In the genomic region with DNA sequence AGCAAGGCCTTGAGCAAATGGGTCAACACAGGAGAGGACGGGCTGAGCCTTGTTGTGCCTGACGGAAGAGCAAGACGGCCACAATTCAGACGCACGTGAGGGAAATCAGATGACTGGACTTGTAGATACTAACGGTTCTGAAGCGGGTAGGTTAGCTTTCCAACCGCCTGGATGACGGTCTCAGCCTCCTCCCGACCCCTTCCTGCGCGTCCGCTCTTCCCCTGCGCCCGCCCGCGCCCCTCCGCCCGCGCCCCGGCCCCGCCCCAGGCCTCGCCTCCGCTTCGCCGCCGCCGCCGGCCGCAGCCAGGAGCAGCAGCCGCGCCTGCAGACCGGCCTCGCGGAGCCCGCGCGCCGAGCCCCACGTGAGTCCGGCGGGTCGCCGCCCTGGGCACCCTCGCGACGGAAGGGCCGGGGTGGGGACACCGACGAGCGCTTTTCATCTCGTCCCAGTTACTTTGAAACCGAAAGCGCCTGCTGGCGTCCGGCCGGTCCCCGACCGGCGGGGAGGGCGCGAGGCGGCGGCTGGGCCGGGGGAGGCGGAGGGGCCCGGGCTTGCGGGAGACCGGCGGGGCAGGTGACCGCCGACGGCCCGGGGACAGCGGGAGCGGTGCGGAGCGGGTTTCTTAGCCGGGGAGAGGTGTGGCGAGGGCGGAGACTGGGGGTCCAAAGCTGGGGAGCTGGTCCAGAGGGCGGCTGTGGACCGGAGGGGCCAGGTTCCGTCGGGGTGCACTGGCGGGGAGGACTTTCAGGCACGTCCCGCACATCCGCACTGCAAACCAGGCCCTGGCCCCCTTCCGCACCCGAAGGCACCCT, we compare ENCODE assay signal across 8 cellular contexts. TPM values are rescaled to one million over a fixed set of nuclear protein-coding genes. Genes with fewer than 3 reads are reported as not detected.
DNase-seq lines count a peak whose midpoint lies in the region; ATAC-seq and TF ChIP-seq lines count a peak whose summit lies in the region.

A gene with protein sequence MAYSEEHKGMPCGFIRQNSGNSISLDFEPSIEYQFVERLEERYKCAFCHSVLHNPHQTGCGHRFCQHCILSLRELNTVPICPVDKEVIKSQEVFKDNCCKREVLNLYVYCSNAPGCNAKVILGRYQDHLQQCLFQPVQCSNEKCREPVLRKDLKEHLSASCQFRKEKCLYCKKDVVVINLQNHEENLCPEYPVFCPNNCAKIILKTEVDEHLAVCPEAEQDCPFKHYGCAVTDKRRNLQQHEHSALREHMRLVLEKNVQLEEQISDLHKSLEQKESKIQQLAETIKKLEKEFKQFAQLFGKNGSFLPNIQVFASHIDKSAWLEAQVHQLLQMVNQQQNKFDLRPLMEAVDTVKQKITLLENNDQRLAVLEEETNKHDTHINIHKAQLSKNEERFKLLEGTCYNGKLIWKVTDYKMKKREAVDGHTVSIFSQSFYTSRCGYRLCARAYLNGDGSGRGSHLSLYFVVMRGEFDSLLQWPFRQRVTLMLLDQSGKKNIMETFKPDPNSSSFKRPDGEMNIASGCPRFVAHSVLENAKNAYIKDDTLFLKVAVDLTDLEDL (plus strand): TSS at position 306 of the 813 bp plus-strand sequence. CDS start 26,407 bp downstream, outside the sequence.

- peaks cover 15% of the 10 kb centered on the region for H3K79me1 ChIP-seq in mesenchymal stem cell (replicated peaks; ENCODE audit: low read length, poor library complexity, severe bottlenecking)

- H3K18ac ChIP-seq in mesenchymal stem cell (ENCODE audit: low read depth in 1 of 2, low read length in 2 of 2) = peak within 1 kb of the TSS; percentile 79 to 83

- peak within 1 kb of the TSS; percentile 73 for H3K4me2 ChIP-seq in mesenchymal stem cell (ENCODE audit: low read length, poor library complexity, severe bottlenecking)

- peak; percentile 30 for ATAC-seq in GM21825 (IDR thresholded peaks at IDR 0.05; ENCODE audit: unreplicated experiment)

- H3K23ac ChIP-seq in mesenchymal stem cell (ENCODE audit: low read length in 2 of 2) = no peak within 1 kb of the TSS

- peaks cover 11% of the 10 kb centered on the region for H3K4me1 ChIP-seq in mesenchymal stem cell (ENCODE audit: control insufficient read depth, insufficient read depth, low read depth, low read length)

- H4K91ac ChIP-seq in mesenchymal stem cell (ENCODE audit: low read length) = peak within 1 kb of the TSS; percentile 78

- DNase-seq in GM06990 (ENCODE audit: extremely low read depth, insufficient read length) (peak; percentile 74), NCI-H1092 (lab: John Stamatoyannopoulos, UW) (peak; percentile 31), mesenchymal stem cell (peak; percentile 57), epidermal melanocyte (ENCODE audit: insufficient read length, low spot score) (no peak)
- peak; percentile 61 for DNase-seq in activated CD4-positive, alpha-beta T cell treated with anti-CD3 and anti-CD28 coated beads for 48 hours
- peak; percentile 38 for DNase-seq in effector CD4-positive, alpha-beta T cell
- DNase-seq in stimulated activated naive CD4-positive, alpha-beta T cell (lab: John Stamatoyannopoulos, UW) = peak; percentile 13 to 61 (median 35)

- no peak within 1 kb of the TSS for H3K14ac ChIP-seq in mesenchymal stem cell (ENCODE audit: low read length in 2 of 2)

- H2BK15ac ChIP-seq in mesenchymal stem cell (ENCODE audit: low read depth, poor library complexity, severe bottlenecking) = peak within 1 kb of the TSS; percentile 91

- peak within 1 kb of the TSS; percentile 92 for H4K8ac ChIP-seq in mesenchymal stem cell (ENCODE audit: low read length)

- H3K9ac ChIP-seq in mesenchymal stem cell (ENCODE audit: low read length) = peak within 1 kb of the TSS; percentile 77

- H3K36me3 ChIP-seq in GM06990 (ENCODE audit: control insufficient read depth, insufficient read depth, low read length) = no peaks in the 10 kb centered on the region
- H3K36me3 ChIP-seq in mesenchymal stem cell (ENCODE audit: control insufficient read depth in 1 of 2, insufficient read depth in 2 of 2, low read depth in 1 of 2, low read length in 2 of 2) = peaks cover 0 to 3% of the 10 kb centered on the region in 2 experiments

- H3K4me3 ChIP-seq in GM06990 (replicated peaks; ENCODE audit: low read depth, low read length) (peak within 1 kb of the TSS; percentile 67), mesenchymal stem cell (ENCODE audit: insufficient read depth in 1 of 2, low read depth in 1 of 2, low read length in 2 of 2) (peak within 1 kb of the TSS; percentile 75 to 85)

- peak within 1 kb of the TSS; percentile 1 to 52 for H2BK12ac ChIP-seq in mesenchymal stem cell (ENCODE audit: low read length in 2 of 2)

- H3K4ac ChIP-seq in mesenchymal stem cell (ENCODE audit: low read depth in 1 of 2, low read length in 2 of 2) = peak within 1 kb of the TSS; percentile 47 to 72

- WGBS in mesenchymal stem cell = 2% methylated on average over 71 of the region's 91 CpGs

- peak within 1 kb of the TSS; percentile 74 for H2AFZ ChIP-seq in mesenchymal stem cell (ENCODE audit: low read depth, low read length)

- peak within 1 kb of the TSS; percentile 64 for H3K27ac ChIP-seq in mesenchymal stem cell (ENCODE audit: low read length, poor library complexity, severe bottlenecking)

- H2AK5ac ChIP-seq in mesenchymal stem cell (ENCODE audit: low read length, severe bottlenecking) = no peak within 1 kb of the TSS

- peak within 1 kb of the TSS; percentile 54 for H2BK5ac ChIP-seq in mesenchymal stem cell (ENCODE audit: low read depth, low read length, poor library complexity, severe bottlenecking)

- H3K9me3 ChIP-seq in mesenchymal stem cell (ENCODE audit: control insufficient read depth, low read length) = no peaks in the 10 kb centered on the region

- H3K27me3 ChIP-seq in GM06990 (replicated peaks; ENCODE audit: control insufficient read depth, insufficient read depth, low read length) = no peaks in the 10 kb centered on the region
- peaks cover 0 to 20% of the 10 kb centered on the region in 2 experiments for H3K27me3 ChIP-seq in mesenchymal stem cell (ENCODE audit: control insufficient read depth in 1 of 2, insufficient read depth in 1 of 2, low read length in 2 of 2)

- TF ChIP-seq CTCF in GM06990 (IDR thresholded peaks at IDR 0.05; ENCODE audit: insufficient read depth, low read length, poor library complexity, severe bottlenecking) = no peak

- H2BK120ac ChIP-seq in mesenchymal stem cell (ENCODE audit: low read depth, low read length) = peak within 1 kb of the TSS; percentile 62

RNA-seq across cellular contexts. Expression of the gene that starts here (rescaled TPM):
- polyA plus RNA-seq in mesenchymal stem cell (2013, experiment 1 of 2) = 10.5 TPM
- 10.5 TPM for polyA plus RNA-seq in mesenchymal stem cell (2013, experiment 2 of 2)
